ENCODE assay signal across 18 cellular contexts in genomic region chr9:110160685-110161084, GRCh38. TPM values are rescaled to one million over a fixed set of nuclear protein-coding genes. Genes with fewer than 3 reads are reported as not detected.
DNase-seq lines count a peak whose midpoint lies in the region; ATAC-seq and TF ChIP-seq lines count a peak whose summit lies in the region.
"Had no signal": no experiment of that assay in that cellular context is flagged by ENCODE, and none has a peak within 500 bp of the region (broad histone marks: within the 10 kb centered on the region; RNA-seq: fewer than 3 reads in every experiment).

No MANE protein-coding gene starts in this region.

- no peak for TF ChIP-seq CTCF in Loucy (conservative IDR thresholded peaks at IDR 0.05; ENCODE audit: low read length)

- H3K4me3 ChIP-seq in Loucy (ENCODE audit: low read length, poor library complexity, severe bottlenecking): peak overlapping the region; percentile 84

- peaks cover 83% of the 10 kb centered on the region for H3K4me1 ChIP-seq in Loucy (ENCODE audit: insufficient read depth, low read length, poor library complexity, severe bottlenecking)

- ATAC-seq in activated naive CD8-positive, alpha-beta T cell treated with anti-CD3 and anti-CD28 coated beads, Interleukin-2, amount 10 ng/mL, durations not matched to agents 7 days and 5 days (ENCODE audit: low read depth): no peak
- ATAC-seq in memory B cell (ENCODE audit: low read depth): no peak
- ATAC-seq in GM21529 (IDR thresholded peaks at IDR 0.05; ENCODE audit: unreplicated experiment): no peak
- ATAC-seq in GM19463 (IDR thresholded peaks at IDR 0.05; ENCODE audit: unreplicated experiment): no peak

- H3K36me3 Mint-ChIP-seq in activated naive CD8-positive, alpha-beta T cell treated with anti-CD3 and anti-CD28 coated beads, Interleukin-2, amount 10 ng/mL, durations not matched to agents 7 days and 5 days: peaks cover 58% of the 10 kb centered on the region
- H3K36me3 Mint-ChIP-seq in activated naive CD8-positive, alpha-beta T cell treated with anti-CD3 and anti-CD28 coated beads for 36 hours: no peaks in the 10 kb centered on the region
- H3K36me3 Mint-ChIP-seq in memory B cell: peaks cover 45% of the 10 kb centered on the region

- POLR2A ChIA-PET in activated naive CD8-positive, alpha-beta T cell treated with anti-CD3 and anti-CD28 coated beads, Interleukin-2, amount 10 ng/mL, durations not matched to agents 7 days and 5 days (lab: Charles Lee): no interaction called here

- H3K27me3 Mint-ChIP-seq in activated naive CD8-positive, alpha-beta T cell treated with anti-CD3 and anti-CD28 coated beads, Interleukin-2, amount 10 ng/mL, durations not matched to agents 7 days and 5 days: no peaks in the 10 kb centered on the region
- H3K27me3 Mint-ChIP-seq in activated naive CD8-positive, alpha-beta T cell treated with anti-CD3 and anti-CD28 coated beads for 36 hours: no peaks in the 10 kb centered on the region
- H3K27me3 Mint-ChIP-seq in memory B cell: no peaks in the 10 kb centered on the region
- H3K27me3 Mint-ChIP-seq: CD4-positive, alpha-beta memory T cell had no signal

- peaks cover 58% of the 10 kb centered on the region for H3K36me3 ChIP-seq in Loucy (ENCODE audit: insufficient read depth, low read length)

- peaks cover 10% of the 10 kb centered on the region for H4K20me1 ChIP-seq in Loucy (ENCODE audit: insufficient read depth, low read length, poor library complexity, severe bottlenecking)

- H3F3A ChIP-seq in Loucy (ENCODE audit: low read depth): peaks cover 19% of the 10 kb centered on the region

- H3K4me1 Mint-ChIP-seq in activated naive CD8-positive, alpha-beta T cell treated with anti-CD3 and anti-CD28 coated beads, Interleukin-2, amount 10 ng/mL, durations not matched to agents 7 days and 5 days: peaks cover 51% of the 10 kb centered on the region
- H3K4me1 Mint-ChIP-seq in activated naive CD8-positive, alpha-beta T cell treated with anti-CD3 and anti-CD28 coated beads for 36 hours: peaks cover 31% of the 10 kb centered on the region
- H3K4me1 Mint-ChIP-seq in memory B cell: peaks cover 70% of the 10 kb centered on the region

- H3K27ac Mint-ChIP-seq in activated naive CD8-positive, alpha-beta T cell treated with anti-CD3 and anti-CD28 coated beads, Interleukin-2, amount 10 ng/mL, durations not matched to agents 7 days and 5 days: peak overlapping the region; percentile 38
- H3K27ac Mint-ChIP-seq in activated naive CD8-positive, alpha-beta T cell treated with anti-CD3 and anti-CD28 coated beads for 36 hours: no peak overlapping the region
- peak overlapping the region; percentile 80 for H3K27ac Mint-ChIP-seq in memory B cell
- H3K27ac Mint-ChIP-seq: CD4-positive, alpha-beta memory T cell had no signal

- H3K4me2 ChIP-seq in Loucy (ENCODE audit: low read depth, low read length, poor library complexity, severe bottlenecking): peak overlapping the region; percentile 95

- H2AFZ ChIP-seq in Loucy (ENCODE audit: low read length): no peak overlapping the region

- H3K9me2 ChIP-seq in Loucy (replicated peaks; ENCODE audit: low read depth, low read length): no peaks in the 10 kb centered on the region

- H3K27me3 ChIP-seq in Loucy (ENCODE audit: insufficient read depth, low read length, poor library complexity, severe bottlenecking): no peaks in the 10 kb centered on the region

- no peaks in the 10 kb centered on the region for H3K9me3 Mint-ChIP-seq in activated naive CD8-positive, alpha-beta T cell treated with anti-CD3 and anti-CD28 coated beads, Interleukin-2, amount 10 ng/mL, durations not matched to agents 7 days and 5 days
- H3K9me3 Mint-ChIP-seq in activated naive CD8-positive, alpha-beta T cell treated with anti-CD3 and anti-CD28 coated beads for 36 hours: no peaks in the 10 kb centered on the region
- H3K9me3 Mint-ChIP-seq in memory B cell: no peaks in the 10 kb centered on the region
- H3K9me3 Mint-ChIP-seq: CD4-positive, alpha-beta memory T cell had no signal

- DNase-seq in activated naive CD8-positive, alpha-beta T cell treated with anti-CD3 and anti-CD28 coated beads, Interleukin-2, amount 10 ng/mL, durations not matched to agents 7 days and 5 days: no peak
- no peak for DNase-seq in activated naive CD8-positive, alpha-beta T cell treated with anti-CD3 and anti-CD28 coated beads for 36 hours
- DNase-seq in memory B cell (ENCODE audit: low spot score in 2 of 2): no peak
- DNase-seq in activated CD4-positive, CD25-positive, alpha-beta regulatory T cell (lab: John Stamatoyannopoulos, UW): no peak
- DNase-seq: AML-193; CD4-positive, alpha-beta memory T cell; HCEC 1CT; NCI-H1092; NCI-H1694; NCI-H2107; NCI-H526; NK-92 treated with Interleukin-12 subunit alpha and Interleukin-12 subunit beta, amount 100 ng/mL, for 24 hours had no signal

- H3K4me3 Mint-ChIP-seq in activated naive CD8-positive, alpha-beta T cell treated with anti-CD3 and anti-CD28 coated beads, Interleukin-2, amount 10 ng/mL, durations not matched to agents 7 days and 5 days: no peak overlapping the region
- no peak overlapping the region for H3K4me3 Mint-ChIP-seq in activated naive CD8-positive, alpha-beta T cell treated with anti-CD3 and anti-CD28 coated beads for 36 hours
- peak overlapping the region; percentile 21 for H3K4me3 Mint-ChIP-seq in memory B cell

- H3K79me2 ChIP-seq in Loucy (ENCODE audit: insufficient read depth, low read length): peaks cover 94% of the 10 kb centered on the region

- H3K9ac ChIP-seq in Loucy (ENCODE audit: low read depth, low read length, poor library complexity, severe bottlenecking): peak overlapping the region; percentile 54

- no peaks in the 10 kb centered on the region for H3K9me3 ChIP-seq in Loucy (ENCODE audit: insufficient read depth, low read depth, low read length)

RNA-seq across cellular contexts. Expression of gene C9orf152, which starts 47.3 kb away (rescaled TPM):
- not detected for total RNA-seq in activated naive CD8-positive, alpha-beta T cell treated with anti-CD3 and anti-CD28 coated beads, Interleukin-2, amount 10 ng/mL, durations not matched to agents 7 days and 5 days
- total RNA-seq in activated naive CD8-positive, alpha-beta T cell treated with anti-CD3 and anti-CD28 coated beads for 36 hours: not detected
- total RNA-seq: CD4-positive, alpha-beta memory T cell; HT1080; M059J; SK-MEL-5 had no signal
